17 cellular contexts compared by ENCODE assay signal in the genomic region with DNA sequence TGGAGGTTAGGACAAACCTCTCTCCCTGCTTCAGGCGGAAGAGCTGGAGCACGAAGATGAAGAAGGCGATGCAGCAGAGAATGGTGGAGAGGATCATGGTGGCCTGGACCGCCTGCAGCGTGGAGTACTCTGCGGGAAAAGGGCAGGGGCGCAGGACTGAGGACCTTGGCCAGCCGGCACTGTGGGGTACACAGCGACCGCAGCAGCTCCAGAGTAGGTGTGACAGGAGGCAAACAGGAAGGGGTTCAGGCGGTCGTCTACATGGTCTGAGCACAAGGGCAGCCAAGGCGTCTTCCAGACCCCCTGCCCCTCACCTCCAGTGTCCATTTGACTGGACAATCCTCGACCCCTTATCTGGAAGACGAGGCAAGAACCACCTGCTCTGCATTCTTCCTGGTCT. TPM values are rescaled to one million over a fixed set of nuclear protein-coding genes. Genes with fewer than 3 reads are reported as not detected.
DNase-seq lines count a peak whose midpoint lies in the region; ATAC-seq and TF ChIP-seq lines count a peak whose summit lies in the region.
"Had no signal": no experiment of that assay in that cellular context is flagged by ENCODE, and none has a peak within 500 bp of the region (broad histone marks: within the 10 kb centered on the region; RNA-seq: fewer than 3 reads in every experiment).

No MANE protein-coding gene starts in this region.

- H3K23ac ChIP-seq in mesenchymal stem cell (ENCODE audit: low read length in 2 of 2) = no peak overlapping the region

- no peak overlapping the region for H2BK5ac ChIP-seq in mesenchymal stem cell (ENCODE audit: low read depth, low read length, poor library complexity, severe bottlenecking)

- whole genome bisulfite sequencing in esophagus, 2 donors = 90 to 91% methylated on average over 15 of the region's 15 CpGs
- WGBS in mesenchymal stem cell = 98% methylated on average over 15 of the region's 15 CpGs

- TF ChIP-seq CTCF in upper lobe of right lung (IDR thresholded peaks at IDR 0.05) = no peak

- peak overlapping the region; percentile 0 for H2BK15ac ChIP-seq in mesenchymal stem cell (ENCODE audit: low read depth, poor library complexity, severe bottlenecking)

- H3K14ac ChIP-seq in mesenchymal stem cell (ENCODE audit: low read length in 2 of 2) = no peak overlapping the region

- H3K27me3 ChIP-seq in esophagus (ENCODE audit: control insufficient read depth in 1 of 2, insufficient read depth in 2 of 2, low read length in 2 of 2) (no peaks in the 10 kb centered on the region), mesenchymal stem cell (ENCODE audit: control insufficient read depth in 1 of 2, insufficient read depth in 1 of 2, low read length in 2 of 2) (no peaks in the 10 kb centered on the region), upper lobe of right lung (no peaks in the 10 kb centered on the region)

- H2AFZ ChIP-seq in mesenchymal stem cell (ENCODE audit: low read depth, low read length) = no peak overlapping the region
- H2AFZ ChIP-seq: GM23338 had no signal

- H3K4me3 ChIP-seq in esophagus (ENCODE audit: low read depth in 1 of 2, low read length in 2 of 2) (no peak overlapping the region), mesenchymal stem cell (ENCODE audit: insufficient read depth in 1 of 2, low read depth in 1 of 2, low read length in 2 of 2) (no peak overlapping the region), upper lobe of right lung (no peak overlapping the region)
- H3K4me3 ChIP-seq: GM12878, GM23338 had no signal

- no peak overlapping the region for H2AK5ac ChIP-seq in mesenchymal stem cell (ENCODE audit: low read length, severe bottlenecking)

- intact Hi-C loops in upper lobe of right lung (cut with DNase I) = no loop called here

- no peak overlapping the region for H4K91ac ChIP-seq in mesenchymal stem cell (ENCODE audit: low read length)

- H3K9me3 ChIP-seq in esophagus (ENCODE audit: control insufficient read depth in 2 of 2, insufficient read depth in 1 of 2, low read depth in 1 of 2, low read length in 1 of 2) (no peaks in the 10 kb centered on the region), mesenchymal stem cell (ENCODE audit: control insufficient read depth, low read length) (no peaks in the 10 kb centered on the region), upper lobe of right lung (no peaks in the 10 kb centered on the region)

- H2BK120ac ChIP-seq in mesenchymal stem cell (ENCODE audit: low read depth, low read length) = no peak overlapping the region

- H3K79me1 ChIP-seq in mesenchymal stem cell (replicated peaks; ENCODE audit: low read length, poor library complexity, severe bottlenecking) = no peaks in the 10 kb centered on the region

- H3K4me1 ChIP-seq in esophagus (ENCODE audit: control insufficient read depth in 2 of 2, insufficient read depth in 2 of 2, low read length in 1 of 2) (peaks cover 4 to 22% of the 10 kb centered on the region in 2 donors), mesenchymal stem cell (ENCODE audit: control insufficient read depth, insufficient read depth, low read depth, low read length) (no peaks in the 10 kb centered on the region), upper lobe of right lung (no peaks in the 10 kb centered on the region)

- H2BK12ac ChIP-seq in mesenchymal stem cell (ENCODE audit: low read length in 2 of 2) = no peak overlapping the region

- peak; percentile 3 for ATAC-seq in upper lobe of right lung
- no peak for ATAC-seq in GM19351 (IDR thresholded peaks at IDR 0.05; ENCODE audit: unreplicated experiment)
- ATAC-seq: GM23338, HCT116 had no signal

- H3K27ac ChIP-seq in esophagus (ENCODE audit: low read depth in 2 of 2, low read length in 1 of 2) = peak overlapping the region; percentile 67 to 88
- H3K27ac ChIP-seq in mesenchymal stem cell (ENCODE audit: low read length, poor library complexity, severe bottlenecking) = no peak overlapping the region
- H3K27ac ChIP-seq in upper lobe of right lung = no peak overlapping the region

- no peak overlapping the region for H3K4me2 ChIP-seq in mesenchymal stem cell (ENCODE audit: low read length, poor library complexity, severe bottlenecking)
- H3K4me2 ChIP-seq: GM23338 had no signal

- DNase-seq in mesenchymal stem cell = no peak
- DNase-seq in upper lobe of right lung = no peak
- no peak for DNase-seq in NK-92 (lab: John Stamatoyannopoulos, UW; ENCODE audit: unreplicated experiment)
- DNase-seq in NCI-H748 (lab: John Stamatoyannopoulos, UW; ENCODE audit: unreplicated experiment) = no peak
- DNase-seq: C1 segment of cervical spinal cord; CD4-positive, alpha-beta memory T cell; COR-L47; DMS 273 treated with DMSO at 0.1 percent for 48 hours; DMS79; EL; GDM1; H9 had no signal

- peak overlapping the region; percentile 42 for H4K8ac ChIP-seq in mesenchymal stem cell (ENCODE audit: low read length)

- no peak overlapping the region for H3K4ac ChIP-seq in mesenchymal stem cell (ENCODE audit: low read depth in 1 of 2, low read length in 2 of 2)

- no peak overlapping the region for H3K9ac ChIP-seq in mesenchymal stem cell (ENCODE audit: low read length)

- H3K36me3 ChIP-seq in esophagus (ENCODE audit: control insufficient read depth in 2 of 2, insufficient read depth in 2 of 2, low read length in 1 of 2) (peaks cover 0 to 45% of the 10 kb centered on the region in 2 donors), mesenchymal stem cell (ENCODE audit: control insufficient read depth in 1 of 2, insufficient read depth in 2 of 2, low read depth in 1 of 2, low read length in 2 of 2) (peaks cover 0 to 31% of the 10 kb centered on the region in 2 experiments), upper lobe of right lung (peaks cover 95% of the 10 kb centered on the region)

- H3K18ac ChIP-seq in mesenchymal stem cell (ENCODE audit: low read depth in 1 of 2, low read length in 2 of 2) = no peak overlapping the region

RNA-seq across cellular contexts. Expression of a gene that starts 42.5 kb away (rescaled TPM):
- 10 to 100 TPM; 68.6 to 90.9 TPM for polyA plus RNA-seq in esophagus
- 9.7 TPM for polyA plus RNA-seq in mesenchymal stem cell (2013, experiment 1 of 2)
- 9.6 TPM for polyA plus RNA-seq in mesenchymal stem cell (2013, experiment 2 of 2)
- total RNA-seq in upper lobe of right lung = 726 TPM
- total RNA-seq: CD4-positive, alpha-beta memory T cell had no signal
- polyA plus RNA-seq: CD4-positive, alpha-beta memory T cell had no signal

Comparison
In these comparisons a context has a peak if more than half of its experiments do, and no peak if none do; other contexts are left out.
1. H3K27ac ChIP-seq: peak in esophagus (2 of 2); none in mesenchymal stem cell (single experiment) and upper lobe of right lung (single experiment).